In the genomic region with DNA sequence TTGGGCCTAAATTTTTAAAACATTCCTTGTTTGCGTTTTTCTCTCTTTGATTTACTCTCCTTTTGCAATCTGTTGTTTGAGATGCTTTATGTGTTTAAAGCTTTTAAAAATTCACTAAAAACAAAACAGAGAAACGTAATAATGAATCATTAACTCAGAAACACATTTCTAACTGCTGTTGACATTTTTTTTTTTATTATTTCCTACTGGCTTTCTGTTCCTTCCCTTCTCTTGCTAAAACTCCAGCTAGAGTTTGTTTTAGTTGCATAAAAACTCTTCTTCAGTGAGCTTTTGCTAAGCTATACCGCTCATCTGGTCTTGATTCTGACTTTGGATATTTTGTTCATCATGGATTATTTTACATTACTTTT, we compare ENCODE assay signal across 23 cellular contexts. TPM values are rescaled to one million over a fixed set of nuclear protein-coding genes. Genes with fewer than 3 reads are reported as not detected.
DNase-seq lines count a peak whose midpoint lies in the region; ATAC-seq and TF ChIP-seq lines count a peak whose summit lies in the region.
"Had no signal": no experiment of that assay in that cellular context is flagged by ENCODE, and none has a peak within 500 bp of the region (broad histone marks: within the 10 kb centered on the region; RNA-seq: fewer than 3 reads in every experiment).

No MANE protein-coding gene starts in this region.

- peak overlapping the region; percentile 61 for H3K27ac ChIP-seq in VCaP
- H3K27ac ChIP-seq: BLaER1, dorsolateral prefrontal cortex, gastroesophageal sphincter, hepatocyte, neural progenitor cell, pancreas, PC-9, SK-N-MC, tibial artery had no signal

- intact Hi-C loops in natural killer cell (cut with micrococcal nuclease) (no loop called here), left colon (cut with DNase I, micrococcal nuclease) (no loop called here)

- no peak for DNase-seq in natural killer cell treated with Interleukin-12 subunit alpha and Interleukin-12 subunit beta and Interleukin-15 and Interleukin-18, amount 100 ng/mL, for 72 hours (ENCODE audit: low spot score)
- DNase-seq in natural killer cell (no peak), left colon (no peak), NCI-H82 (lab: John Stamatoyannopoulos, UW) (no peak), NCI-H2227 treated with DMSO at 0.1 percent for 48 hours (lab: John Stamatoyannopoulos, UW) (no peak)
- DNase-seq: activated CD4-positive, alpha-beta T cell treated with anti-CD3 and anti-CD28 coated beads for 1 hour; activated T-cell treated with anti-CD3 and anti-CD28 coated beads, Interleukin-2, amount 50 U/mL, for 24 hours; amniotic stem cell; DMS53; dorsolateral prefrontal cortex; NCI-H226; pancreas; PC-9; retina; small intestine; tibial artery had no signal

- no peaks in the 10 kb centered on the region for H3K9me3 Mint-ChIP-seq in natural killer cell treated with Interleukin-12 subunit alpha and Interleukin-12 subunit beta and Interleukin-15 and Interleukin-18, amount 100 ng/mL, for 72 hours
- H3K9me3 Mint-ChIP-seq in natural killer cell = peaks cover 0 to 2% of the 10 kb centered on the region in 2 donors
- H3K9me3 Mint-ChIP-seq: activated T-cell treated with anti-CD3 and anti-CD28 coated beads, Interleukin-2, amount 50 U/mL, for 24 hours had no signal

- TF ChIP-seq CTCF in natural killer cell (IDR thresholded peaks at IDR 0.05) (no peak), VCaP (conservative IDR thresholded peaks at IDR 0.05) (no peak)

- ATAC-seq in natural killer cell treated with Interleukin-12 subunit alpha and Interleukin-12 subunit beta and Interleukin-15 and Interleukin-18, amount 100 ng/mL, for 72 hours = no peak
- no peak for ATAC-seq in natural killer cell
- ATAC-seq in left colon = peak; percentile 65
- no peak for ATAC-seq in HG03565 (IDR thresholded peaks at IDR 0.05; ENCODE audit: unreplicated experiment)
- ATAC-seq: gastroesophageal sphincter, pancreas had no signal

- H3K4me3 Mint-ChIP-seq in natural killer cell treated with Interleukin-12 subunit alpha and Interleukin-12 subunit beta and Interleukin-15 and Interleukin-18, amount 100 ng/mL, for 72 hours = peak overlapping the region; percentile 63
- H3K4me3 Mint-ChIP-seq in natural killer cell = no peak overlapping the region
- H3K4me3 Mint-ChIP-seq: activated T-cell treated with anti-CD3 and anti-CD28 coated beads, Interleukin-2, amount 50 U/mL, for 24 hours; neural progenitor cell had no signal

- peaks cover 6 to 13% of the 10 kb centered on the region in 2 donors for H3K27me3 Mint-ChIP-seq in natural killer cell treated with Interleukin-12 subunit alpha and Interleukin-12 subunit beta and Interleukin-15 and Interleukin-18, amount 100 ng/mL, for 72 hours
- H3K27me3 Mint-ChIP-seq in natural killer cell (ENCODE audit: low read depth in 2 of 2) = peaks cover 2 to 10% of the 10 kb centered on the region in 2 donors

- peaks cover 15 to 20% of the 10 kb centered on the region in 2 donors for H3K4me1 Mint-ChIP-seq in natural killer cell treated with Interleukin-12 subunit alpha and Interleukin-12 subunit beta and Interleukin-15 and Interleukin-18, amount 100 ng/mL, for 72 hours (ENCODE audit: low read depth in 2 of 2)
- H3K4me1 Mint-ChIP-seq in natural killer cell = no peaks in the 10 kb centered on the region
- H3K4me1 Mint-ChIP-seq: neural progenitor cell had no signal

- peaks cover 5% of the 10 kb centered on the region for H3K36me3 Mint-ChIP-seq in natural killer cell treated with Interleukin-12 subunit alpha and Interleukin-12 subunit beta and Interleukin-15 and Interleukin-18, amount 100 ng/mL, for 72 hours
- H3K36me3 Mint-ChIP-seq in natural killer cell = no peaks in the 10 kb centered on the region

- peak overlapping the region; percentile 53 to 65 for H3K27ac Mint-ChIP-seq in natural killer cell treated with Interleukin-12 subunit alpha and Interleukin-12 subunit beta and Interleukin-15 and Interleukin-18, amount 100 ng/mL, for 72 hours
- H3K27ac Mint-ChIP-seq in natural killer cell = no peak overlapping the region
- H3K27ac Mint-ChIP-seq: neural progenitor cell had no signal

RNA-seq across cellular contexts. Expression of a gene that starts 29.0 kb away (rescaled TPM):
- 1 to 10 TPM in 1 of 2 donors, under 1 TPM in 1; 0.19 to 1.0 TPM for total RNA-seq in natural killer cell treated with Interleukin-12 subunit alpha and Interleukin-12 subunit beta and Interleukin-15 and Interleukin-18, amount 100 ng/mL, for 72 hours
- total RNA-seq in natural killer cell (under 1 TPM; 0.10 to 0.49 (median 0.16) TPM), left colon (10 to 100 TPM; 18.6 to 22.7 TPM)

RNA-seq across cellular contexts. Expression of a gene that starts 35.8 kb away (rescaled TPM):
- 10 to 100 TPM; 14.7 to 20.9 TPM for total RNA-seq in natural killer cell treated with Interleukin-12 subunit alpha and Interleukin-12 subunit beta and Interleukin-15 and Interleukin-18, amount 100 ng/mL, for 72 hours
- 10 to 100 TPM in 1 of 3 donors, 1 to 10 TPM in 2; 5.8 to 10.6 (median 7.0) TPM for total RNA-seq in natural killer cell
- total RNA-seq in left colon = 10 to 100 TPM; 10.1 to 12.8 TPM

Comparison
In these comparisons a context has a peak if more than half of its experiments do, and no peak if none do; other contexts are left out.
1. H3K27ac Mint-ChIP-seq: peak in natural killer cell treated with Interleukin-12 subunit alpha and Interleukin-12 subunit beta and Interleukin-15 and Interleukin-18, amount 100 ng/mL, for 72 hours (2 of 2); none in natural killer cell (0 of 2).
2. RNA of a gene that starts 29.0 kb away (total RNA-seq): 18.6 to 22.7 TPM in left colon; 0.19 to 1.0 TPM in natural killer cell treated with Interleukin-12 subunit alpha and Interleukin-12 subunit beta and Interleukin-15 and Interleukin-18, amount 100 ng/mL, for 72 hours and 0.10 to 0.49 TPM in natural killer cell; every median in the first group is over 4 times any median in the second.